Comparison of ENCODE assay signal across 1 cellular context in the genomic region with DNA sequence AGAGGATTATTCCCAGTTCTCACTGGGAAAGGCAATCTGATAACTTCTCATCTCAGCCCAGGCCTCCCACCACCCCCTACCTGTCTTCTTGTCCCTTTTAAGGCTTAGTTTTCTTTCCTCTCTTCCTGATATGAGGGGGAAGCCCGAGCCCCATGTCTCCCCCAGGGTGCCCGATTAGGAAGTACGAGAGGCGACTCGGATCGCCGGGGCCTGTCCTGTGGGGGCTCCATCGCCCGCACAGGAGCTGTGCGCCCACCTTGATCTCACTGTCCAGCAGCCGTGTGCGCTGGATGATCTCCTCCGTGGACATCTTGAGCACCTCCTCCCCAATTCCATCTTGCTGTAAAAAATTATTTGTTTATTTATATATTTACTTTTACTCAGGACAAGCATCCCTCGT.
TF ChIP-seq lines count a peak whose summit lies in the region.

No MANE protein-coding gene starts in this region.

TF ChIP-seq in endothelial cell of umbilical vein, 7 proteins besides CTCF, POLR2A, EP300 and RAD21:
- TF ChIP-seq, protein P1, sequence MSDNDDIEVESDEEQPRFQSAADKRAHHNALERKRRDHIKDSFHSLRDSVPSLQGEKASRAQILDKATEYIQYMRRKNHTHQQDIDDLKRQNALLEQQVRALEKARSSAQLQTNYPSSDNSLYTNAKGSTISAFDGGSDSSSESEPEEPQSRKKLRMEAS (IDR thresholded peaks at IDR 0.05; ENCODE audit: insufficient read depth, insufficient read length): no peak
TF ChIP-seq in endothelial cell of umbilical vein: peak in this region for 0.
